In the genomic region with DNA sequence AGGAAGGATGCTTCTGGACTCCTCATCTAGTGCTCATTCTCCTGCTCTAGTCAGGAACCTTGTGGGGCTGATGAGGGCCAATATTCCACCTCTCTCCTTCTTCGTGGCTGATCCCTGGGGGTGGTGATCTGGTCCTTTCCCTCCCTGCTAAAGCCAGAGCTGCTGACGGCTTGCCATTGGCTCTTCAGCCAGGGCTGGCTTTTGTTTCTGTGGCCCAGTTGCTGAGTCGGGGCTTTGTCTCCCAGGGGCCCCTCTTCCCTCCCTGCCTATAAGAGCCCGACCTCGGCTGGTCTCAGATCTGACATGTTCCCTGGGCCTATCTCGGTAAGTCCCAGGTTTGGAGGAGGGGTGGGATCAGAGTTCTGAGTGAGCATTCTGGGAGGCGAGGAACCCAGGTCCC, we compare ENCODE assay signal across 24 cellular contexts. TPM values are rescaled to one million over a fixed set of nuclear protein-coding genes. Genes with fewer than 3 reads are reported as not detected.
"Had no signal": no experiment of that assay in that cellular context is flagged by ENCODE, and none has a peak within 500 bp of the region (broad histone marks: within the 10 kb centered on the region; RNA-seq: fewer than 3 reads in every experiment).

Gene CRYBA4 (plus strand): TSS at position 301 of the 400 bp plus-strand sequence. CDS start 634 bp downstream, outside the sequence.

- H3K36me3 Mint-ChIP-seq: T-cell had no signal

- DNase-seq: IMR-90, Kasumi-1, MM.1S, NCI-H1092 treated with DMSO at 0.1 percent for 48 hours, NCI-H1436, NCI-H187, NCI-H2029, NCI-H2081 treated with DMSO at 0.1 percent for 48 hours, NCI-H2171, NCI-H226, NCI-H446, NCI-H510A, NCI-H524 treated with DMSO at 0.1 percent for 48 hours, NCI-H69, NCI-H774, RPMI8226, SHP77, SK-N-SH, SW 1271, T-cell had no signal

- H3K9me2 ChIP-seq: SK-N-SH had no signal

- ATAC-seq: HepG2, T-cell had no signal

- H3K4me3 Mint-ChIP-seq: T-cell had no signal

- H3K27me3 Mint-ChIP-seq: T-cell had no signal

- H3K4me2 ChIP-seq: KMS-11, SK-N-SH had no signal

- H3K27ac ChIP-seq: KMS-11 had no signal

- H3K27ac Mint-ChIP-seq: T-cell had no signal

- H3K9ac ChIP-seq: KMS-11, SK-N-SH had no signal

RNA-seq across cellular contexts. Expression of gene CRYBA4, which starts in this region (rescaled TPM):
- total RNA-seq: HepG2, HT1080, IMR-90, M059J, T-cell had no signal
- polyA plus RNA-seq: HepG2, IMR-90, SK-N-SH had no signal
